1 cellular context compared by ENCODE assay signal in the genomic region with DNA sequence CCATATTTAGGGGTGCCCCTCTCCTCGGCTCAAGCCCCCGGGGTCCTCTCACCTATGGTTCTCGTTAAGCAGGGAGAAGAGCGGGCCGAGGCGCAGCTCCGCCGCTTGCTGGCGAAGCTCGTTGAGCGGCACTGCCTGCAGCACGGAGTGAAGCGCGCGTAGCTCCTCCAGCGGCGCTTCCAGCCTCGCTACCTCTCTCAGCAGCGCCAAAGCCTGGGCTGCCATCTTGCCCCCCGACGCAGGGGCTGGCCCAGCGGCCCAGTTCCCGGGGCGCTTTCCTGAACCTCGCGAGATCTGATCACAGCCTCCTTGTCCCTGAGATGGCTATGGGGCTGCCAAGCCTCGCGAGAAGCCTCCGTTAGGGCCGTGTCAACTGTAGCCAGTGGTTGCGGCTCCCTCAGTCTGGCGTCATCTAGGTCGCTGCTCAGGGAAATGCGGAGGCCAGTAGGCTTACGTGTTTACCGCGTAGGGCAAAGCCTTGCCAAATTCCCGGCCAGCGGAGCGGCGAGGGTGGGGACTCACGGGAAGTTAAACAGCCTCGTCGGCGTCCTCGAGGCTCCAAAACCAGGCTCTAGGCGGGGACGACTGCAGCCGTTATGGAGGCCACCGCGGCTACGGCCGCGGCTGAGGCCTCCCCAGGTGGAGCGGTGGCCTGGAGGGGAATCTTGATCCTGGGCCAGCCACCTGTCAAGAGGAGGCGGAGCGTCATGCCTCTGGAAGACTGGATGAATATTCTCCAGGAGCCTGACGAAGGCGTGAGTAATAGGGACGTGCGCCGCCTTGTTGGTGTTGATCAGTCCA.
TF ChIP-seq lines count a peak whose summit lies in the region.

Gene PSMD5 (minus strand): TSS at position 238 of the 801 bp plus-strand sequence. CDS start 13 bp downstream, at position 225.

TF ChIP-seq in H1, 55 proteins besides CTCF, POLR2A, EP300 and RAD21:
- TF ChIP-seq MAFK (IDR thresholded peaks at IDR 0.05; ENCODE audit: low read depth, low read length) = no peak
- peak; percentile 99 for TF ChIP-seq KDM4A (IDR thresholded peaks at IDR 0.05; ENCODE audit: low read depth, low read length, severe bottlenecking)
- TF ChIP-seq, protein P1, sequence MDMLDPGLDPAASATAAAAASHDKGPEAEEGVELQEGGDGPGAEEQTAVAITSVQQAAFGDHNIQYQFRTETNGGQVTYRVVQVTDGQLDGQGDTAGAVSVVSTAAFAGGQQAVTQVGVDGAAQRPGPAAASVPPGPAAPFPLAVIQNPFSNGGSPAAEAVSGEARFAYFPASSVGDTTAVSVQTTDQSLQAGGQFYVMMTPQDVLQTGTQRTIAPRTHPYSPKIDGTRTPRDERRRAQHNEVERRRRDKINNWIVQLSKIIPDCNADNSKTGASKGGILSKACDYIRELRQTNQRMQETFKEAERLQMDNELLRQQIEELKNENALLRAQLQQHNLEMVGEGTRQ (IDR thresholded peaks at IDR 0.05; ENCODE audit: low read length) = no peak
- TF ChIP-seq, protein P2, sequence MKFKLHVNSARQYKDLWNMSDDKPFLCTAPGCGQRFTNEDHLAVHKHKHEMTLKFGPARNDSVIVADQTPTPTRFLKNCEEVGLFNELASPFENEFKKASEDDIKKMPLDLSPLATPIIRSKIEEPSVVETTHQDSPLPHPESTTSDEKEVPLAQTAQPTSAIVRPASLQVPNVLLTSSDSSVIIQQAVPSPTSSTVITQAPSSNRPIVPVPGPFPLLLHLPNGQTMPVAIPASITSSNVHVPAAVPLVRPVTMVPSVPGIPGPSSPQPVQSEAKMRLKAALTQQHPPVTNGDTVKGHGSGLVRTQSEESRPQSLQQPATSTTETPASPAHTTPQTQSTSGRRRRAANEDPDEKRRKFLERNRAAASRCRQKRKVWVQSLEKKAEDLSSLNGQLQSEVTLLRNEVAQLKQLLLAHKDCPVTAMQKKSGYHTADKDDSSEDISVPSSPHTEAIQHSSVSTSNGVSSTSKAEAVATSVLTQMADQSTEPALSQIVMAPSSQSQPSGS (IDR thresholded peaks at IDR 0.05; ENCODE audit: low read length) = peak; percentile 95
- TF ChIP-seq TCF12 (IDR thresholded peaks at IDR 0.05; ENCODE audit: low read depth, low read length) = 0 out of 2 replicates have a peak, but pooled peaks have one; percentile 3
- TF ChIP-seq KDM5A (IDR thresholded peaks at IDR 0.05; ENCODE audit: low read length) = peak; percentile 53; the same call in 1 of the 2 replicates
- TF ChIP-seq JUN (IDR thresholded peaks at IDR 0.05; ENCODE audit: low read depth, low read length) = no peak
- peak; percentile 4; the same call in 1 of the 2 replicates for TF ChIP-seq BACH1 (IDR thresholded peaks at IDR 0.05; ENCODE audit: low read length)
- TF ChIP-seq CHD2 (IDR thresholded peaks at IDR 0.05; ENCODE audit: low read length) = peak; percentile 100
- no peak for TF ChIP-seq SP2 (IDR thresholded peaks at IDR 0.05; ENCODE audit: low read length)
- 0 out of 2 replicates have a peak, but pooled peaks have one; percentile 38 for TF ChIP-seq TEAD4 (IDR thresholded peaks at IDR 0.05; ENCODE audit: low read depth, low read length)
- peak; percentile 99 for TF ChIP-seq BRCA1 (IDR thresholded peaks at IDR 0.05; ENCODE audit: low read depth, low read length)
- TF ChIP-seq CHD1 (IDR thresholded peaks at IDR 0.05; ENCODE audit: low read depth, low read length) = no peak
- TF ChIP-seq SIX5 (IDR thresholded peaks at IDR 0.05; ENCODE audit: low read depth, low read length) = no peak
- no peak for TF ChIP-seq EZH2 (IDR thresholded peaks at IDR 0.05; ENCODE audit: low read depth, low read length, severe bottlenecking)
- no peak for TF ChIP-seq SRF (IDR thresholded peaks at IDR 0.05; ENCODE audit: low read depth, low read length)
- peak; percentile 89; the same call in 1 of the 2 replicates for TF ChIP-seq GTF2F1 (IDR thresholded peaks at IDR 0.05; ENCODE audit: borderline replicate concordance, low read depth, low read length)
- TF ChIP-seq FOSL1 (IDR thresholded peaks at IDR 0.05; ENCODE audit: insufficient read depth, low read depth, low read length) = no peak
- peak; percentile 34 to 45; a peak in 1 of 4 replicates for TF ChIP-seq SIN3A (conservative IDR thresholded peaks at IDR 0.05 in 1 of 2, IDR thresholded peaks at IDR 0.05 in 1 of 2; ENCODE audit: low read depth in 1 of 2, low read length in 2 of 2)
- TF ChIP-seq HDAC2 (IDR thresholded peaks at IDR 0.05; ENCODE audit: borderline replicate concordance in 1 of 2, low read depth in 2 of 2, low read length in 2 of 2) = 0 out of 4 replicates have a peak, but pooled peaks of 1 of the 2 experiments have one; percentile 43
- peak; percentile 91 for TF ChIP-seq TBP (IDR thresholded peaks at IDR 0.05; ENCODE audit: low read depth, low read length)
- TF ChIP-seq TAF1 (IDR thresholded peaks at IDR 0.05; ENCODE audit: low read depth, low read length) = peak; percentile 98
- TF ChIP-seq JUND (IDR thresholded peaks at IDR 0.05; ENCODE audit: low read length) = peak; percentile 53
- peak; percentile 97 for TF ChIP-seq YY1 (IDR thresholded peaks at IDR 0.05; ENCODE audit: low read depth, low read length)
- no peak for TF ChIP-seq EGR1 (IDR thresholded peaks at IDR 0.05; ENCODE audit: borderline replicate concordance, low read depth, low read length)
- no peak; the same call in 1 of the 2 replicates for TF ChIP-seq SP4 (IDR thresholded peaks at IDR 0.05; ENCODE audit: low read length)
- peak; percentile 28; the same call in 1 of the 2 replicates for TF ChIP-seq RBBP5 (IDR thresholded peaks at IDR 0.05; ENCODE audit: borderline replicate concordance, low read depth, low read length)
- TF ChIP-seq HDAC6 (IDR thresholded peaks at IDR 0.05; ENCODE audit: low read depth, low read length) = no peak
- no peak; the same call in 1 of the 2 replicates for TF ChIP-seq SP1 (IDR thresholded peaks at IDR 0.05; ENCODE audit: low read depth, low read length)
- TF ChIP-seq MAX (IDR thresholded peaks at IDR 0.05) = peak; percentile 66
- TF ChIP-seq ASH2L (IDR thresholded peaks at IDR 0.05; ENCODE audit: low read length) = peak; percentile 74
- peak; percentile 94 for TF ChIP-seq TAF7 (optimal IDR thresholded peaks at IDR 0.05; ENCODE audit: borderline replicate concordance, low read depth, low read length)
- no peak for TF ChIP-seq KDM1A (IDR thresholded peaks at IDR 0.05; ENCODE audit: borderline replicate concordance, low read length)
- TF ChIP-seq POLR2AphosphoS5 (IDR thresholded peaks at IDR 0.05; ENCODE audit: low read depth, low read length) = peak; percentile 94
- no peak for TF ChIP-seq RFX5 (IDR thresholded peaks at IDR 0.05; ENCODE audit: borderline replicate concordance, low read depth, low read length)
- TF ChIP-seq POU5F1 (IDR thresholded peaks at IDR 0.05; ENCODE audit: low read depth, low read length) = no peak
- peak; percentile 98 for TF ChIP-seq PHF8 (conservative IDR thresholded peaks at IDR 0.05; ENCODE audit: low read depth, low read length)
- TF ChIP-seq CREB1 (IDR thresholded peaks at IDR 0.05) = peak; percentile 84
- peak; percentile 83; the same call in 1 of the 2 replicates for TF ChIP-seq E2F6 (IDR thresholded peaks at IDR 0.05)
- no peak for TF ChIP-seq SAP30 (IDR thresholded peaks at IDR 0.05; ENCODE audit: insufficient read depth, insufficient replicate concordance, low read length)
